In the genomic region with DNA sequence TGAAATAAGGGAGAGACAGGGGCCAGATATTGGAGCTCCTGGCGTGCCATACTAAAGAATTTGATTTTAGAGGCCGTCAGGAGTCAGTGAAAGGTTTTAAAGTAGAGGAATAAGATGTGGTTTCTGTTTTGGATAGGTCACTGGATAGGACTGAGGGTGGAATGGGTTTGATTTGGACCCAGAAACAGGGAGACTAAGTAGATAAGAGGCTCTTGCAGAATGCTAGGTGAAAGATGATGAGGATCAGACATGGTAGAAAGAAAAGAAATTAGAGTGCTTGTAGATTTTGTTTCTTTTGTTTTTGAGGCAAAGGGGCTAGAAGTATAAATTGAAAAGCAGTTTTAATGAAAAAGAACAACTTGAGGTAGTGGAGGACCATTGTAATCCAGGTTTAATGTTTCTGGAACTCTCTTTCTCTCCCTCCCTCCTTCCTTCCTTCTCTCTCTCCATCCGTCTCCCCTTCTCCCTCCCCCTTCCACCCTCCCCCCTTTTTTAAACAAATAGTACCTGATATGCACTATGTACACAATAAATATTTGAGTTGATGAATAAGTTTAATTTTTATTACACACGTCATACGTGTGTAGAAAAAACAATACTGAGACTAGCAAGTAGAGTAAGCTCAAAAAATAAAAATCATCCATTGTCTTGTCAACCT, we compare ENCODE assay signal across 8 cellular contexts. TPM values are rescaled to one million over a fixed set of nuclear protein-coding genes. Genes with fewer than 3 reads are reported as not detected.
DNase-seq lines count a peak whose midpoint lies in the region; ATAC-seq and TF ChIP-seq lines count a peak whose summit lies in the region.

No MANE protein-coding gene starts in this region.

- H3K4me1 Mint-ChIP-seq in chondrocyte (ENCODE audit: low read depth) (peaks cover 73% of the 10 kb centered on the region), naive B cell (peaks cover 61 to 74% (median 74%) of the 10 kb centered on the region in 3 donors)

- POLR2A ChIA-PET in IMR-90 (lab: Charles Lee; ENCODE audit: unreplicated experiment) = no interaction called here

- in situ Hi-C loops in IMR-90 (cut with MboI; ENCODE audit: low sequenced_read_pairs) (no loop called here), GM13977 (cut with MboI; ENCODE audit: low pct_unique_long_range_greater_than_20kb, low sequenced_read_pairs, unreplicated experiment) (no loop called here)

- no peak overlapping the region for H2AK9ac ChIP-seq in IMR-90 (replicated peaks; ENCODE audit: low read depth, low read length, poor library complexity)

- H3K9me3 ChIP-seq in IMR-90 (ENCODE audit: control insufficient read depth, insufficient read depth, low read length) = no peaks in the 10 kb centered on the region

- peak overlapping the region; percentile 21 for H4K91ac ChIP-seq in IMR-90 (ENCODE audit: insufficient read depth, low read depth, low read length)

- peak overlapping the region; percentile 95; the same call in 1 of the 2 replicates for H3K18ac ChIP-seq in IMR-90 (ENCODE audit: low read depth, low read length)

- H3K36me3 ChIP-seq in IMR-90 (ENCODE audit: control insufficient read depth, insufficient read depth, low read length) = peaks cover 2% of the 10 kb centered on the region; the same call in 1 of the 2 replicates

- peak overlapping the region; percentile 99; the same call in 1 of the 2 replicates for H3K23ac ChIP-seq in IMR-90 (ENCODE audit: low read depth, low read length)

- no TSS peak for BruUV-seq in IMR-90 (replicated peaks; lab: Mats Ljungman, UMichigan)

- H3K9ac ChIP-seq in IMR-90 (ENCODE audit: low read depth, low read length) = peak overlapping the region; percentile 100

- H3K4me3 ChIP-seq in AG09309 (ENCODE audit: control insufficient read depth, low read depth, low read length) (peak overlapping the region; percentile 65), IMR-90 (ENCODE audit: insufficient read depth, low read depth, low read length) (peak overlapping the region; percentile 97)

- H3K36me3 Mint-ChIP-seq in chondrocyte (ENCODE audit: low read depth) (no peaks in the 10 kb centered on the region), naive B cell (no peaks in the 10 kb centered on the region)

- peak overlapping the region; percentile 40 to 93; a peak in 3 of 4 replicates for H4K8ac ChIP-seq in IMR-90 (ENCODE audit: low read depth in 2 of 2, low read length in 2 of 2)

- no peak overlapping the region for H2AFZ ChIP-seq in IMR-90 (replicated peaks; ENCODE audit: low read length, poor library complexity)

- DNase-seq in AG09309 (ENCODE audit: low read depth) (no peak), IMR-90 (no peak), chondrocyte (ENCODE audit: low spot score) (no peak), naive B cell (no peak), NCI-H1930 (lab: John Stamatoyannopoulos, UW) (no peak), GM13977 (ENCODE audit: low spot score) (no peak), NCI-H1436 treated with DMSO at 0.1 percent for 48 hours (lab: John Stamatoyannopoulos, UW) (no peak)
- no peak for DNase-seq in activated CD4-positive, alpha-beta T cell treated with anti-CD3 and anti-CD28 coated beads, Interleukin-2, amount 50 U/mL, for 4 hours

- WGBS in IMR-90 (ENCODE audit: extremely low coverage in 2 of 2, insufficient read length in 1 of 2), 2 experiments = 27% methylated on average over 2 of the region's 5 CpGs; no CpG with 5 or more reads in 1 of the 2 experiments

- H3K4me1 ChIP-seq in IMR-90 (ENCODE audit: control insufficient read depth, insufficient read depth, low read length) = peaks cover 4% of the 10 kb centered on the region

- peak overlapping the region; percentile 51; the same call in 1 of the 2 replicates for H2BK20ac ChIP-seq in IMR-90 (ENCODE audit: low read depth, low read length)

- 0 out of 2 replicates have a peak, but pooled peaks cover 3% of the 10 kb centered on the region for H3K9me1 ChIP-seq in IMR-90 (ENCODE audit: insufficient read depth, low read length)

- ATAC-seq in IMR-90 (ENCODE audit: low read depth) (no peak), naive B cell (ENCODE audit: low read depth in 2 of 2) (no peak)

- H3K27me3 ChIP-seq in IMR-90 (ENCODE audit: control insufficient read depth, insufficient read depth, low read length) = no peaks in the 10 kb centered on the region

- H3K27me3 Mint-ChIP-seq in chondrocyte (ENCODE audit: low read depth) = no peaks in the 10 kb centered on the region
- H3K27me3 Mint-ChIP-seq in naive B cell = no peaks in the 10 kb centered on the region

- no peak for TF ChIP-seq RAD21 in IMR-90 (IDR thresholded peaks at IDR 0.05; ENCODE audit: low read length)

- peaks cover 3 to 34% of the 10 kb centered on the region in 2 experiments; a peak in 2 of 4 replicates for H3K79me1 ChIP-seq in IMR-90 (ENCODE audit: low read depth in 1 of 2, low read length in 2 of 2)

- H2BK120ac ChIP-seq in IMR-90 (ENCODE audit: low read depth, low read length) = peak overlapping the region; percentile 24

- TF ChIP-seq CTCF in AG09309 (IDR thresholded peaks at IDR 0.05; ENCODE audit: control insufficient read depth, insufficient read depth, low read depth, low read length, missing control alignments) (no peak), IMR-90 (conservative IDR thresholded peaks at IDR 0.05; ENCODE audit: low read depth, low read length) (no peak), chondrocyte (IDR thresholded peaks at IDR 0.05) (no peak), GM13977 (IDR thresholded peaks at IDR 0.05; ENCODE audit: extremely low read depth, insufficient read depth, missing control alignments) (no peak)

- H3K4ac ChIP-seq in IMR-90 (ENCODE audit: low read depth, low read length) = peak overlapping the region; percentile 95; the same call in 1 of the 2 replicates

- peaks cover 53% of the 10 kb centered on the region for H4K20me1 ChIP-seq in IMR-90 (ENCODE audit: insufficient read depth, low read length)

- H3K4me3 Mint-ChIP-seq in chondrocyte (ENCODE audit: unreplicated experiment) (peak overlapping the region; percentile 88), naive B cell (peak overlapping the region; percentile 93 to 98 (median 96))

- H3K9me3 Mint-ChIP-seq in chondrocyte (ENCODE audit: low read depth) = no peaks in the 10 kb centered on the region
- H3K9me3 Mint-ChIP-seq in naive B cell = no peaks in the 10 kb centered on the region

- H2BK15ac ChIP-seq in IMR-90 (ENCODE audit: low read depth, low read length) = peak overlapping the region; percentile 18; the same call in 1 of the 3 replicates

- H2AK5ac ChIP-seq in IMR-90 (ENCODE audit: low read depth, low read length) = peak overlapping the region; percentile 61

- H3K14ac ChIP-seq in IMR-90 (replicated peaks; ENCODE audit: low read depth, low read length) = peak overlapping the region; percentile 91

- peak overlapping the region; percentile 78 for H3K27ac ChIP-seq in IMR-90 (ENCODE audit: insufficient read depth, low read length)

- intact Hi-C loops in IMR-90 (cut with micrococcal nuclease) = loop anchor here (2.0 kb wide), 1 partner anchor 30 kb away; no protein-coding TSS in a partner anchor

- dilution Hi-C loops in IMR-90 (cut with HindIII; ENCODE audit: low sequenced_read_pairs, unreplicated experiment) = no loop called here

- peak overlapping the region; percentile 98 for H2BK5ac ChIP-seq in IMR-90 (ENCODE audit: low read depth, low read length, poor library complexity, severe bottlenecking)

- H3K27ac Mint-ChIP-seq in chondrocyte (ENCODE audit: unreplicated experiment) (peak overlapping the region; percentile 97), naive B cell (peak overlapping the region; percentile 68 to 94 (median 90))

- CTCF ChIA-PET in IMR-90 (lab: Yijun Ruan, JAX) = interaction anchor here (1.0 to 2.4 kb wide), 2 partner anchors 31 to 38 kb away, joined by 3 to 5 read pairs; no protein-coding TSS in a partner anchor

- H3K4me2 ChIP-seq in IMR-90 (ENCODE audit: low read depth, low read length) = peak overlapping the region; percentile 99

- no peak for TF ChIP-seq POLR2A in IMR-90 (IDR thresholded peaks at IDR 0.05; ENCODE audit: low read depth, low read length)

- H4K5ac ChIP-seq in IMR-90 (ENCODE audit: low read depth, low read length) = peak overlapping the region; percentile 64; the same call in 1 of the 2 replicates

- H3K56ac ChIP-seq in IMR-90 (ENCODE audit: extremely low read depth, insufficient read depth, low read length) = peak overlapping the region; percentile 77

TF ChIP-seq in IMR-90, 13 proteins besides CTCF, POLR2A, EP300 and RAD21:
- no peak for TF ChIP-seq SMC3 (IDR thresholded peaks at IDR 0.05; ENCODE audit: low read depth, low read length)
- TF ChIP-seq, protein P1, sequence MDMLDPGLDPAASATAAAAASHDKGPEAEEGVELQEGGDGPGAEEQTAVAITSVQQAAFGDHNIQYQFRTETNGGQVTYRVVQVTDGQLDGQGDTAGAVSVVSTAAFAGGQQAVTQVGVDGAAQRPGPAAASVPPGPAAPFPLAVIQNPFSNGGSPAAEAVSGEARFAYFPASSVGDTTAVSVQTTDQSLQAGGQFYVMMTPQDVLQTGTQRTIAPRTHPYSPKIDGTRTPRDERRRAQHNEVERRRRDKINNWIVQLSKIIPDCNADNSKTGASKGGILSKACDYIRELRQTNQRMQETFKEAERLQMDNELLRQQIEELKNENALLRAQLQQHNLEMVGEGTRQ (IDR thresholded peaks at IDR 0.05; ENCODE audit: low read depth, low read length) = no peak
- TF ChIP-seq MAZ (IDR thresholded peaks at IDR 0.05; ENCODE audit: borderline replicate concordance, low read depth, low read length) = no peak
- no peak for TF ChIP-seq MAFK (IDR thresholded peaks at IDR 0.05; ENCODE audit: low read depth, low read length)
- TF ChIP-seq BHLHE40 (IDR thresholded peaks at IDR 0.05; ENCODE audit: low read depth, low read length) = no peak
- TF ChIP-seq MXI1 (IDR thresholded peaks at IDR 0.05; ENCODE audit: borderline replicate concordance, low read depth, low read length) = no peak
- no peak for TF ChIP-seq FOS (IDR thresholded peaks at IDR 0.05; ENCODE audit: low read depth, low read length)
- no peak for TF ChIP-seq NFE2L2 (IDR thresholded peaks at IDR 0.05; ENCODE audit: low read depth, low read length)
- TF ChIP-seq CHD1 (IDR thresholded peaks at IDR 0.05; ENCODE audit: low read depth, low read length) = no peak

RNA-seq across cellular contexts. Expression of gene NDUFV2, which starts 1.9 kb away (rescaled TPM):
- total RNA-seq in IMR-90 (2012; rRNA removed) (106 and 115 TPM in 2 replicates), chondrocyte (76.1 to 90.5 TPM (median 80.5 TPM) in 3 replicates)
- polyA plus RNA-seq in IMR-90 (2012; rRNA removed) (121 and 126 TPM in 2 replicates), naive B cell (ENCODE audit: low read depth in 6 of 6) (100 to 1,000 TPM; 109 to 199 (median 154) TPM)
- 41.8 and 55.5 TPM in 2 replicates for polyA plus RNA-seq in IMR-90 (2012; cell fraction: cytosol; rRNA removed)
- polyA plus RNA-seq in IMR-90 (2012; cell fraction: nucleus; rRNA removed; ENCODE audit: low replicate concordance) = 11.4 and 58.7 TPM in 2 replicates

RNA-seq across cellular contexts. Expression of gene ANKRD12, which starts 32.2 kb away (rescaled TPM):
- total RNA-seq in IMR-90 (2012; rRNA removed) (12.9 and 31.7 TPM in 2 replicates), chondrocyte (33.2 to 39.1 TPM (median 34.0 TPM) in 3 replicates)
- polyA plus RNA-seq in IMR-90 (2012; rRNA removed) (1.9 and 2.6 TPM in 2 replicates), naive B cell (ENCODE audit: low read depth in 6 of 6) (10 to 100 TPM in 5 of 6 donors, 1 to 10 TPM in 1; 6.7 to 93.9 (median 27.4) TPM)
- polyA plus RNA-seq in IMR-90 (2012; cell fraction: cytosol; rRNA removed) = 0.41 and 4.3 TPM in 2 replicates
- polyA plus RNA-seq in IMR-90 (2012; cell fraction: nucleus; rRNA removed; ENCODE audit: low replicate concordance) = 2.5 and 4.6 TPM in 2 replicates
